ENCODE assay signal across 18 cellular contexts in genomic region chr9:27683181-27683580, GRCh38.
"Had no signal": no experiment of that assay in that cellular context is flagged by ENCODE, and none has a peak within 500 bp of the region (broad histone marks: within the 10 kb centered on the region; RNA-seq: fewer than 3 reads in every experiment).

No MANE protein-coding gene starts in this region.

- H3K9me3 Mint-ChIP-seq: endodermal cell; naive thymus-derived CD8-positive, alpha-beta T cell had no signal

- H3K27ac ChIP-seq: colonic mucosa, heart right ventricle, ovary, right atrium auricular region, upper lobe of left lung had no signal

- H3K36me3 ChIP-seq: colonic mucosa, heart right ventricle, ovary, right atrium auricular region, upper lobe of left lung had no signal

- H3K4me1 Mint-ChIP-seq: immature natural killer cell; naive thymus-derived CD8-positive, alpha-beta T cell had no signal

- H3K36me3 Mint-ChIP-seq: immature natural killer cell; naive thymus-derived CD8-positive, alpha-beta T cell had no signal

- H3K27me3 ChIP-seq: colonic mucosa, heart right ventricle, ovary, right atrium auricular region, upper lobe of left lung had no signal

- ATAC-seq: heart right ventricle; left colon; mucosa of descending colon; naive thymus-derived CD8-positive, alpha-beta T cell had no signal

- DNase-seq: caudate nucleus; colonic mucosa; dermis blood vessel endothelial cell; endodermal cell; heart right ventricle; immature natural killer cell; kidney; left colon; mucosa of descending colon; naive thymus-derived CD8-positive, alpha-beta T cell; nucleus accumbens; ovary; small intestine; stimulated activated CD4-positive, alpha-beta T cell treated with anti-CD3 and anti-CD28 coated beads, Interleukin-12 subunit alpha, Interleukin-12 subunit beta, amount 100 ng/mL, for 4 hours; stimulated activated CD4-positive, alpha-beta T cell treated with anti-CD3 and anti-CD28 coated beads, Interleukin-2, amount 100 ng/mL, for 48 hours; stimulated activated naive CD4-positive, alpha-beta T cell treated with Interleukin-2 at 50 U/mL for 16 hours; upper lobe of left lung had no signal

- H3K4me1 ChIP-seq: colonic mucosa, heart right ventricle, right atrium auricular region, upper lobe of left lung had no signal

- H3K4me3 ChIP-seq: colonic mucosa, heart right ventricle, mucosa of descending colon, ovary, right atrium auricular region, upper lobe of left lung had no signal

- H3K4me3 Mint-ChIP-seq: endodermal cell; immature natural killer cell; naive thymus-derived CD8-positive, alpha-beta T cell had no signal

- H3K27ac Mint-ChIP-seq: endodermal cell; immature natural killer cell; naive thymus-derived CD8-positive, alpha-beta T cell had no signal

- H3K9me3 ChIP-seq: colonic mucosa, mucosa of descending colon, ovary, right atrium auricular region, upper lobe of left lung had no signal
